Comparison of ENCODE assay signal across 8 cellular contexts in the genomic region with DNA sequence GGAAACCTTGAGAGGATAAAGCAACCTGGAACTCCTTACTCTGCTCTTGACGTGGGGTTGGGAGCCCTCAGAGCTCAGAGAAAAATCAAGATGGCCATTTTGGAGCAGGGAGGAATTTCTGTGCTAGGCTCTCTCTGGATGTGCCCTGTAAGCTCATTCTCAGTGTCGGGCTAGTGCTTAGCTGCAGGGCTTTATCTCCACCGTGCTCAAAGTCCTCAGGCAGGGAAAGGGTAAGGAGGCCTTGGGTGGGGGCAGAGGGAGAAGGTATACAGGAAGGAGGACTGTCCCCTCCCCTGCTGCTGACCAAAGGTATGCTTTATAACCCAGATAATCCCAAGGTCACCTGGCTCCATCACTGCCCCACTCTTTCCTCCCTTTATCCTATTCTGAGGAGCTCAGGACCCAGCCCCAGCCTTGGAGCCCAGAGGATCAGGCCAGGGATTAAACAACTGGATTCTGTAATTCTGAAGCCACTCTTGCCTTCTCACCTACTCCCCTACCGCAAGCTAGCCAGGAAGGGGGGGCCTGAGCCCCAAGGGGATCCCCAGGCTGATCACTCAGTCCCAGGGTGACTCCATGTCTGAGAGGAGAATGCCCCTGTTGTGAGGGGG. TPM values are rescaled to one million over a fixed set of nuclear protein-coding genes. Genes with fewer than 3 reads are reported as not detected.
DNase-seq lines count a peak whose midpoint lies in the region; FAIRE-seq and TF ChIP-seq lines count a peak whose summit lies in the region.

No MANE protein-coding gene starts in this region.

- H4K20me1 ChIP-seq in keratinocyte (ENCODE audit: control insufficient read depth, extremely low read depth, insufficient read depth, low read length): no peaks in the 10 kb centered on the region

- no peaks in the 10 kb centered on the region for H3K9me1 ChIP-seq in keratinocyte (ENCODE audit: control insufficient read depth, extremely low read depth, insufficient read depth, low read length)

- H3K36me3 Mint-ChIP-seq in T-helper 1 cell treated with Interleukin-12 subunit alpha and Interleukin-12 subunit beta and Interleukin-4 antibody, amounts not matched to agents 30 μg/mL and 1 μg/mL, for 36 hours (ENCODE audit: low read depth): peaks cover 11% of the 10 kb centered on the region
- H3K36me3 Mint-ChIP-seq in activated naive CD8-positive, alpha-beta T cell treated with anti-CD3 and anti-CD28 coated beads for 36 hours: peaks cover 11% of the 10 kb centered on the region

- H3K36me3 ChIP-seq in keratinocyte (ENCODE audit: control insufficient read depth in 2 of 2, extremely low read depth in 1 of 2, insufficient read depth in 2 of 2, low read length in 2 of 2): peaks cover 4 to 18% of the 10 kb centered on the region in 2 experiments
- peaks cover 11 to 31% (median 25%) of the 10 kb centered on the region in 4 donors for H3K36me3 ChIP-seq in stomach

- TF ChIP-seq POLR2A in stomach (IDR thresholded peaks at IDR 0.05): no peak

- H3K27ac Mint-ChIP-seq in T-helper 1 cell treated with Interleukin-12 subunit alpha and Interleukin-12 subunit beta and Interleukin-4 antibody, amounts not matched to agents 30 μg/mL and 1 μg/mL, for 36 hours: no peak overlapping the region
- H3K27ac Mint-ChIP-seq in activated naive CD8-positive, alpha-beta T cell treated with anti-CD3 and anti-CD28 coated beads for 36 hours: no peak overlapping the region

- H3K27me3 ChIP-seq in keratinocyte (ENCODE audit: control insufficient read depth, extremely low read depth, insufficient read depth, low read length): no peaks in the 10 kb centered on the region
- no peaks in the 10 kb centered on the region for H3K27me3 ChIP-seq in stomach

- H3K4me1 ChIP-seq in keratinocyte (ENCODE audit: control insufficient read depth, extremely low read depth, insufficient read depth, low read length): peaks cover 10% of the 10 kb centered on the region
- H3K4me1 ChIP-seq in stomach: peaks cover 17 to 33% (median 23%) of the 10 kb centered on the region in 4 donors

- no peaks in the 10 kb centered on the region for H3K9me3 Mint-ChIP-seq in T-helper 1 cell treated with Interleukin-12 subunit alpha and Interleukin-12 subunit beta and Interleukin-4 antibody, amounts not matched to agents 30 μg/mL and 1 μg/mL, for 36 hours
- no peaks in the 10 kb centered on the region for H3K9me3 Mint-ChIP-seq in activated naive CD8-positive, alpha-beta T cell treated with anti-CD3 and anti-CD28 coated beads for 36 hours

- peak overlapping the region; percentile 66 for H3K4me3 Mint-ChIP-seq in T-helper 1 cell treated with Interleukin-12 subunit alpha and Interleukin-12 subunit beta and Interleukin-4 antibody, amounts not matched to agents 30 μg/mL and 1 μg/mL, for 36 hours
- peak overlapping the region; percentile 78 for H3K4me3 Mint-ChIP-seq in activated naive CD8-positive, alpha-beta T cell treated with anti-CD3 and anti-CD28 coated beads for 36 hours

- no peaks in the 10 kb centered on the region for H3K27me3 Mint-ChIP-seq in T-helper 1 cell treated with Interleukin-12 subunit alpha and Interleukin-12 subunit beta and Interleukin-4 antibody, amounts not matched to agents 30 μg/mL and 1 μg/mL, for 36 hours (ENCODE audit: low read depth)
- H3K27me3 Mint-ChIP-seq in activated naive CD8-positive, alpha-beta T cell treated with anti-CD3 and anti-CD28 coated beads for 36 hours: no peaks in the 10 kb centered on the region

- no peak for FAIRE-seq in keratinocyte (lab: Jason Lieb, UNC)

- H3K9me3 ChIP-seq in keratinocyte (ENCODE audit: control insufficient read depth, low read depth, low read length): no peaks in the 10 kb centered on the region
- no peaks in the 10 kb centered on the region for H3K9me3 ChIP-seq in stomach

- dilution Hi-C loops in keratinocyte (cut with MboI; ENCODE audit: extremely low pct_ligation_motif_present, low sequenced_read_pairs): no loop called here

- intact Hi-C loops in stomach (cut with DNase I; ENCODE audit: low total_unique reads): no loop called here

- TF ChIP-seq CTCF in keratinocyte (optimal IDR thresholded peaks at IDR 0.05 in 1 of 3, IDR thresholded peaks at IDR 0.05 in 1 of 3, conservative IDR thresholded peaks at IDR 0.05 in 1 of 3; ENCODE audit: extremely low read depth in 1 of 3, insufficient read depth in 2 of 3, low read length in 3 of 3): no peak
- TF ChIP-seq CTCF in stomach (IDR thresholded peaks at IDR 0.05): no peak

- H3K79me2 ChIP-seq in keratinocyte (ENCODE audit: control insufficient read depth, insufficient read depth, low read length): no peaks in the 10 kb centered on the region

- 14 to 33% (median 27%) methylated on average over 4 of the region's 4 CpGs for WGBS in stomach, 5 donors

- TF ChIP-seq EP300 in stomach (IDR thresholded peaks at IDR 0.05): no peak

- H3K27ac ChIP-seq in keratinocyte (ENCODE audit: control insufficient read depth, insufficient read depth, low read length): no peak overlapping the region
- no peak overlapping the region for H3K27ac ChIP-seq in stomach

- H3K4me2 ChIP-seq in keratinocyte (ENCODE audit: control insufficient read depth, extremely low read depth, insufficient read depth, low read depth, low read length): peak overlapping the region; percentile 78

- H3K9ac ChIP-seq in keratinocyte (ENCODE audit: control insufficient read depth, extremely low read depth, insufficient read depth, low read length): peak overlapping the region; percentile 75

- H3K4me1 Mint-ChIP-seq in T-helper 1 cell treated with Interleukin-12 subunit alpha and Interleukin-12 subunit beta and Interleukin-4 antibody, amounts not matched to agents 30 μg/mL and 1 μg/mL, for 36 hours (ENCODE audit: low read depth): peaks cover 23% of the 10 kb centered on the region
- peaks cover 26% of the 10 kb centered on the region for H3K4me1 Mint-ChIP-seq in activated naive CD8-positive, alpha-beta T cell treated with anti-CD3 and anti-CD28 coated beads for 36 hours

- no peak overlapping the region for H2AFZ ChIP-seq in keratinocyte (ENCODE audit: control insufficient read depth, low read length)

- DNase-seq in T-helper 1 cell (no peak), keratinocyte (ENCODE audit: low read depth, low spot score) (no peak), stomach (no peak), OCI-M1 (lab: John Stamatoyannopoulos, UW) (no peak)
- no peak for DNase-seq in activated naive CD8-positive, alpha-beta T cell treated with anti-CD3 and anti-CD28 coated beads for 36 hours
- no peak for DNase-seq in stimulated activated CD4-positive, alpha-beta T cell treated with anti-CD3 and anti-CD28 coated beads, Interleukin-4, amount 100 ng/mL, for 1 hour
- no peak for DNase-seq in stimulated activated CD4-positive, alpha-beta T cell treated with anti-CD3 and anti-CD28 coated beads, Interleukin-15, amount 100 ng/mL, for 24 hours

- peak overlapping the region; percentile 58 to 74 (median 68) for H3K4me3 ChIP-seq in keratinocyte (ENCODE audit: control insufficient read depth in 2 of 3, extremely low read depth in 1 of 3, insufficient read depth in 2 of 3, low read depth in 1 of 3, low read length in 3 of 3)
- H3K4me3 ChIP-seq in stomach: peak overlapping the region; percentile 83 to 92 (median 90)

RNA-seq across cellular contexts. Expression of a gene that starts 1.1 kb away (rescaled TPM):
- total RNA-seq in activated naive CD8-positive, alpha-beta T cell treated with anti-CD3 and anti-CD28 coated beads for 36 hours: 10 to 100 TPM; 10.1 to 14.1 TPM
- polyA plus RNA-seq in keratinocyte (11.0 to 14.3 TPM (median 11.4 TPM) in 3 replicates), stomach (10 to 100 TPM; 11.0 to 12.1 (median 11.0) TPM)
- 3.2 TPM for polyA plus RNA-seq in keratinocyte (2011; ENCODE audit: low read depth)
- polyA plus RNA-seq in keratinocyte (2011; cell fraction: cytosol; rRNA removed): 12.4 and 13.7 TPM in 2 replicates
- polyA plus RNA-seq in keratinocyte (2011; cell fraction: nucleus; rRNA removed): 23.6 and 25.8 TPM in 2 replicates
- 6.5 and 22.5 TPM in 2 replicates for polyA plus RNA-seq in keratinocyte (2012; ENCODE audit: low replicate concordance)
- polyA minus RNA-seq in keratinocyte: 8.0 to 17.2 TPM (median 15.3 TPM) in 3 replicates
- polyA minus RNA-seq in keratinocyte (2011; cell fraction: cytosol; rRNA and poly(A)+ RNA removed): 12.7 TPM
- polyA minus RNA-seq in keratinocyte (2011; cell fraction: nucleus; rRNA and poly(A)+ RNA removed): 4.2 and 5.5 TPM in 2 replicates
- total RNA-seq in stomach: 100 to 1,000 TPM in 1 of 5 donors, 10 to 100 TPM in 2, 1 to 10 TPM in 2; 8.5 to 339 (median 14.9) TPM

RNA-seq across cellular contexts. Expression of a gene that starts 8.6 kb away (rescaled TPM):
- 10 to 100 TPM; 24.4 to 26.4 TPM for total RNA-seq in activated naive CD8-positive, alpha-beta T cell treated with anti-CD3 and anti-CD28 coated beads for 36 hours
- 3.7 to 5.4 TPM (median 3.8 TPM) in 3 replicates for polyA plus RNA-seq in keratinocyte
- polyA plus RNA-seq in keratinocyte (2011; ENCODE audit: low read depth): 0.56 TPM
- polyA plus RNA-seq in keratinocyte (2011; cell fraction: cytosol; rRNA removed): 2.2 and 3.3 TPM in 2 replicates
- 3.0 and 4.5 TPM in 2 replicates for polyA plus RNA-seq in keratinocyte (2011; cell fraction: nucleus; rRNA removed)
- 2.1 and 5.0 TPM in 2 replicates for polyA plus RNA-seq in keratinocyte (2012; ENCODE audit: low replicate concordance)
- polyA minus RNA-seq in keratinocyte: 1.4 to 2.0 TPM (median 1.5 TPM) in 3 replicates
- polyA minus RNA-seq in keratinocyte (2011; cell fraction: cytosol; rRNA and poly(A)+ RNA removed): 6.1 TPM
- polyA minus RNA-seq in keratinocyte (2011; cell fraction: nucleus; rRNA and poly(A)+ RNA removed): 3.1 and 3.4 TPM in 2 replicates
- total RNA-seq in stomach: 10 to 100 TPM in 2 of 5 donors, 1 to 10 TPM in 2, not detected in 1; 1.8 to 38.5 (median 7.4) TPM
- polyA plus RNA-seq in stomach: 1 to 10 TPM; 2.4 to 8.0 (median 7.8) TPM

RNA-seq across cellular contexts. Expression of a gene that starts 48.1 kb away (rescaled TPM):
- total RNA-seq in activated naive CD8-positive, alpha-beta T cell treated with anti-CD3 and anti-CD28 coated beads for 36 hours: 10 to 100 TPM; 72.8 to 74.6 TPM
- polyA plus RNA-seq in keratinocyte (73.0 to 95.5 TPM (median 84.9 TPM) in 3 replicates), stomach (10 to 100 TPM; 24.7 to 40.2 (median 38.9) TPM)
- 120 TPM for polyA plus RNA-seq in keratinocyte (2011; ENCODE audit: low read depth)
- 43.6 and 94.9 TPM in 2 replicates for polyA plus RNA-seq in keratinocyte (2011; cell fraction: cytosol; rRNA removed)
- 182 and 183 TPM in 2 replicates for polyA plus RNA-seq in keratinocyte (2011; cell fraction: nucleus; rRNA removed)
- polyA plus RNA-seq in keratinocyte (2012; ENCODE audit: low replicate concordance): 50.2 and 59.5 TPM in 2 replicates
- 73.4 to 90.5 TPM (median 86.5 TPM) in 3 replicates for polyA minus RNA-seq in keratinocyte
- polyA minus RNA-seq in keratinocyte (2011; cell fraction: cytosol; rRNA and poly(A)+ RNA removed): 26.1 TPM
- 40.0 and 92.5 TPM in 2 replicates for polyA minus RNA-seq in keratinocyte (2011; cell fraction: nucleus; rRNA and poly(A)+ RNA removed)
- total RNA-seq in stomach: 100 to 1,000 TPM in 2 of 5 donors, 10 to 100 TPM in 3; 15.8 to 161 (median 69.8) TPM

RNA-seq across cellular contexts. Expression of a gene that starts 58.0 kb away (rescaled TPM):
- 10 to 100 TPM; 32.5 to 34.6 TPM for total RNA-seq in activated naive CD8-positive, alpha-beta T cell treated with anti-CD3 and anti-CD28 coated beads for 36 hours
- polyA plus RNA-seq in keratinocyte: 4.2 to 9.8 TPM (median 7.4 TPM) in 3 replicates
- 1.9 TPM for polyA plus RNA-seq in keratinocyte (2011; ENCODE audit: low read depth)
- polyA plus RNA-seq in keratinocyte (2011; cell fraction: cytosol; rRNA removed): 4.0 and 8.0 TPM in 2 replicates
- 6.3 and 8.3 TPM in 2 replicates for polyA plus RNA-seq in keratinocyte (2011; cell fraction: nucleus; rRNA removed)
- polyA plus RNA-seq in keratinocyte (2012; ENCODE audit: low replicate concordance): 8.0 and 8.4 TPM in 2 replicates
- 0.92 to 3.0 TPM (median 2.6 TPM) in 3 replicates for polyA minus RNA-seq in keratinocyte
- 3.3 TPM for polyA minus RNA-seq in keratinocyte (2011; cell fraction: cytosol; rRNA and poly(A)+ RNA removed)
- polyA minus RNA-seq in keratinocyte (2011; cell fraction: nucleus; rRNA and poly(A)+ RNA removed): 1.9 and 3.7 TPM in 2 replicates
- total RNA-seq in stomach: 10 to 100 TPM in 1 of 5 donors, 1 to 10 TPM in 1, under 1 TPM in 2, not detected in 1; 0.45 to 12.7 (median 2.9) TPM
- 1 to 10 TPM; 3.5 to 6.4 (median 4.3) TPM for polyA plus RNA-seq in stomach

RNA-seq across cellular contexts. Expression of a gene that starts 58.1 kb away (rescaled TPM):
- 100 to 1,000 TPM; 123 to 134 TPM for total RNA-seq in activated naive CD8-positive, alpha-beta T cell treated with anti-CD3 and anti-CD28 coated beads for 36 hours
- polyA plus RNA-seq in keratinocyte (47.9 to 59.4 TPM (median 49.7 TPM) in 3 replicates), stomach (10 to 100 TPM; 11.8 to 42.2 (median 32.6) TPM)
- polyA plus RNA-seq in keratinocyte (2011; ENCODE audit: low read depth): 20.4 TPM
- polyA plus RNA-seq in keratinocyte (2011; cell fraction: cytosol; rRNA removed): 26.0 and 26.5 TPM in 2 replicates
- 152 and 177 TPM in 2 replicates for polyA plus RNA-seq in keratinocyte (2011; cell fraction: nucleus; rRNA removed)
- 33.1 and 42.2 TPM in 2 replicates for polyA plus RNA-seq in keratinocyte (2012; ENCODE audit: low replicate concordance)
- 72.2 to 162 TPM (median 93.9 TPM) in 3 replicates for polyA minus RNA-seq in keratinocyte
- polyA minus RNA-seq in keratinocyte (2011; cell fraction: cytosol; rRNA and poly(A)+ RNA removed): 38.8 TPM
- 48.7 and 95.7 TPM in 2 replicates for polyA minus RNA-seq in keratinocyte (2011; cell fraction: nucleus; rRNA and poly(A)+ RNA removed)
- total RNA-seq in stomach: 100 to 1,000 TPM; 111 to 311 (median 183) TPM
